In genomic region chr17:80980397-80981061, GRCh38 we compare ENCODE assay signal across 9 cellular contexts. TPM values are rescaled to one million over a fixed set of nuclear protein-coding genes. Genes with fewer than 3 reads are reported as not detected.
A peak's percentile ranks its signal among the peaks of the same experiment; 100 is the strongest.
DNase-seq lines count a peak whose midpoint lies in the region; ATAC-seq and TF ChIP-seq lines count a peak whose summit lies in the region.
"Had no signal": no experiment of that assay in that cellular context is flagged by ENCODE, and none has a peak within 500 bp of the region (broad histone marks: within the 10 kb centered on the region; RNA-seq: fewer than 3 reads in every experiment).

No MANE protein-coding gene starts in this region.

- no peaks in the 10 kb centered on the region for H3K36me3 ChIP-seq in esophagus muscularis mucosa

- ATAC-seq in GM19023 (IDR thresholded peaks at IDR 0.05; ENCODE audit: unreplicated experiment): no peak

- H3K4me1 ChIP-seq in esophagus muscularis mucosa: peaks cover 7 to 39% (median 31%) of the 10 kb centered on the region in 4 donors

- H3K27ac Mint-ChIP-seq in T-helper 2 cell treated with Interferon-gamma antibody and Interleukin-4, amounts not matched to agents 5 μg/mL and 100 μg/mL, for 36 hours: peak overlapping the region; percentile 29

- no peak for TF ChIP-seq POLR2A in esophagus muscularis mucosa (IDR thresholded peaks at IDR 0.05; ENCODE audit: low read depth)

- H3K27ac ChIP-seq in esophagus muscularis mucosa (replicated peaks in 1 of 4): no peak overlapping the region

- peaks cover 5% of the 10 kb centered on the region for H3K4me1 Mint-ChIP-seq in T-helper 2 cell treated with Interferon-gamma antibody and Interleukin-4, amounts not matched to agents 5 μg/mL and 100 μg/mL, for 36 hours (ENCODE audit: low read depth)

- TF ChIP-seq CTCF in esophagus muscularis mucosa (IDR thresholded peaks at IDR 0.05): no peak

- no peaks in the 10 kb centered on the region for H3K9me3 Mint-ChIP-seq in T-helper 2 cell treated with Interferon-gamma antibody and Interleukin-4, amounts not matched to agents 5 μg/mL and 100 μg/mL, for 36 hours

- no peaks in the 10 kb centered on the region for H3K9me3 ChIP-seq in esophagus muscularis mucosa

- intact Hi-C loops in esophagus muscularis mucosa (cut with DNase I): loop anchor here (5.0 to 10.0 kb wide), 2 partner anchors 406 to 553 kb away; no protein-coding TSS in a partner anchor

- H3K4me3 Mint-ChIP-seq in T-helper 2 cell treated with Interferon-gamma antibody and Interleukin-4, amounts not matched to agents 5 μg/mL and 100 μg/mL, for 36 hours: peak overlapping the region; percentile 53

- TF ChIP-seq EP300 in esophagus muscularis mucosa (IDR thresholded peaks at IDR 0.05): no peak

- H3K27me3 Mint-ChIP-seq in T-helper 2 cell treated with Interferon-gamma antibody and Interleukin-4, amounts not matched to agents 5 μg/mL and 100 μg/mL, for 36 hours (ENCODE audit: low read depth): peaks cover 4% of the 10 kb centered on the region

- peak; percentile 32 for DNase-seq in activated CD4-positive, alpha-beta T cell treated with anti-CD3 and anti-CD28 coated beads for 48 hours
- no peak for DNase-seq in activated CD4-positive, alpha-beta T cell treated with anti-CD3 and anti-CD28 coated beads, Interleukin-2, amount 50 U/mL, for 1 hour
- DNase-seq in T-helper 2 cell treated with Interferon-gamma antibody and Interleukin-4, amounts not matched to agents 5 μg/mL and 100 μg/mL, for 36 hours (ENCODE audit: low spot score): peak; percentile 17
- DNase-seq in esophagus muscularis mucosa (ENCODE audit: extremely low spot score) (no peak), NCI-H187 treated with DMSO at 0.1 percent for 48 hours (lab: John Stamatoyannopoulos, UW) (no peak), NCI-H345 (lab: John Stamatoyannopoulos, UW) (no peak)
- peak; percentile 30 to 56 for DNase-seq in stimulated activated CD8-positive, alpha-beta memory T cell treated with anti-CD3 and anti-CD28 coated beads, Interleukin-15, amount 100 ng/mL, for 4 hours (ENCODE audit: low read depth in 2 of 2)
- DNase-seq: NCI-H2081 had no signal

- H3K27me3 ChIP-seq in esophagus muscularis mucosa: peaks cover 0 to 9% (median 1%) of the 10 kb centered on the region in 4 donors

- 55% methylated on average over 7 of the region's 7 CpGs for WGBS in esophagus muscularis mucosa

- H3K36me3 Mint-ChIP-seq in T-helper 2 cell treated with Interferon-gamma antibody and Interleukin-4, amounts not matched to agents 5 μg/mL and 100 μg/mL, for 36 hours (ENCODE audit: low read depth): no peaks in the 10 kb centered on the region

- H3K4me3 ChIP-seq in esophagus muscularis mucosa: peak overlapping the region; percentile 28 to 44 (median 43)

RNA-seq across cellular contexts. Expression of gene CHMP6, which starts 11.1 kb away (rescaled TPM):
- 10 to 100 TPM; 17.6 to 29.2 (median 25.8) TPM for total RNA-seq in esophagus muscularis mucosa

RNA-seq across cellular contexts. Expression of gene BAIAP2, which starts 54.4 kb away (rescaled TPM):
- 10 to 100 TPM; 31.1 to 54.5 (median 36.7) TPM for total RNA-seq in esophagus muscularis mucosa

Comparison
In these comparisons a context has a peak if more than half of its experiments do, and no peak if none do; other contexts are left out.
1. DNase-seq: peak in activated CD4-positive, alpha-beta T cell treated with anti-CD3 and anti-CD28 coated beads for 48 hours (single experiment), T-helper 2 cell treated with Interferon-gamma antibody and Interleukin-4, amounts not matched to agents 5 μg/mL and 100 μg/mL, for 36 hours (single experiment) and stimulated activated CD8-positive, alpha-beta memory T cell treated with anti-CD3 and anti-CD28 coated beads, Interleukin-15, amount 100 ng/mL, for 4 hours (2 of 2); none in activated CD4-positive, alpha-beta T cell treated with anti-CD3 and anti-CD28 coated beads, Interleukin-2, amount 50 U/mL, for 1 hour (single experiment), esophagus muscularis mucosa (single experiment), NCI-H187 treated with DMSO at 0.1 percent for 48 hours (single experiment) and NCI-H345 (single experiment).